ENCODE assay signal across 8 cellular contexts in genomic region chr13:39612023-39612637, GRCh38. TPM values are rescaled to one million over a fixed set of nuclear protein-coding genes. Genes with fewer than 3 reads are reported as not detected.
DNase-seq lines count a peak whose midpoint lies in the region; ATAC-seq, FAIRE-seq and TF ChIP-seq lines count a peak whose summit lies in the region.

No MANE protein-coding gene starts in this region.

- ATAC-seq in activated CD4-positive, alpha-beta T cell treated with anti-CD3 and anti-CD28 coated beads for 36 hours: no peak

- peaks cover 7% of the 10 kb centered on the region for H3K27me3 ChIP-seq in BE2C

- peaks cover 8% of the 10 kb centered on the region for H3K27me3 Mint-ChIP-seq in activated CD4-positive, alpha-beta T cell treated with anti-CD3 and anti-CD28 coated beads for 36 hours

- no peaks in the 10 kb centered on the region for H3K9me3 ChIP-seq in BE2C

- H3K4me1 Mint-ChIP-seq in activated CD4-positive, alpha-beta T cell treated with anti-CD3 and anti-CD28 coated beads for 36 hours: no peaks in the 10 kb centered on the region

- no peaks in the 10 kb centered on the region for H3K9me3 Mint-ChIP-seq in activated CD4-positive, alpha-beta T cell treated with anti-CD3 and anti-CD28 coated beads for 36 hours (ENCODE audit: low read depth)

- no peak overlapping the region for H3K27ac Mint-ChIP-seq in activated CD4-positive, alpha-beta T cell treated with anti-CD3 and anti-CD28 coated beads for 36 hours

- H3K36me3 ChIP-seq in BE2C: no peaks in the 10 kb centered on the region

- intact Hi-C loops in activated CD4-positive, alpha-beta T cell treated with anti-CD3 and anti-CD28 coated beads for 36 hours (cut with DNase I, micrococcal nuclease): loop anchor here (1.0 to 10.0 kb wide), 6 partner anchors 195 to 737 kb away; no protein-coding TSS in a partner anchor

- POLR2A ChIA-PET in activated CD4-positive, alpha-beta T cell treated with anti-CD3 and anti-CD28 coated beads for 36 hours (lab: Charles Lee): interaction anchor here (0.6 kb wide), 1 partner anchor 15 kb away, joined by 8 read pairs; no protein-coding TSS in a partner anchor

- no peaks in the 10 kb centered on the region for H3K36me3 Mint-ChIP-seq in activated CD4-positive, alpha-beta T cell treated with anti-CD3 and anti-CD28 coated beads for 36 hours (ENCODE audit: low read depth)

- FAIRE-seq in H54 (lab: Jason Lieb, UNC): no peak

- peak; percentile 87 for TF ChIP-seq CTCF in BE2C (IDR thresholded peaks at IDR 0.05; ENCODE audit: low read depth, low read length)

- no peak for TF ChIP-seq POLR2A in H54 (IDR thresholded peaks at IDR 0.05; ENCODE audit: low read depth, low read length)

- H3K4me3 Mint-ChIP-seq in activated CD4-positive, alpha-beta T cell treated with anti-CD3 and anti-CD28 coated beads for 36 hours: no peak overlapping the region

- CTCF ChIA-PET in activated CD4-positive, alpha-beta T cell treated with anti-CD3 and anti-CD28 coated beads for 36 hours (lab: Charles Lee): interaction anchor here (0.6 to 2.4 kb wide), 44 partner anchors 9 to 642 kb away, joined by 3 to 19 read pairs (median 4); partner anchors contain the start of genes LHFPL6, NHLRC3 and PROSER1

- H3K4me1 ChIP-seq in BE2C: peaks cover 3% of the 10 kb centered on the region; the same call in 1 of the 2 replicates

- no peak overlapping the region for H3K4me3 ChIP-seq in BE2C (ENCODE audit: low read depth, low read length)

- DNase-seq in BE2C (peak; percentile 68), HCEC 1CT (peak; percentile 57), NCI-H226 (peak; percentile 46), medulla oblongata (ENCODE audit: extremely low spot score) (peak; percentile 88), H54 (ENCODE audit: insufficient read length, low spot score) (no peak)
- peak; percentile 77 for DNase-seq in activated CD4-positive, alpha-beta T cell treated with anti-CD3 and anti-CD28 coated beads for 36 hours
- DNase-seq in effector CD8-positive, alpha-beta T cell (lab: John Stamatoyannopoulos, UW): peak; percentile 45
- peak; percentile 1 to 56 (median 21) for DNase-seq in stimulated activated naive CD4-positive, alpha-beta T cell (lab: John Stamatoyannopoulos, UW)

RNA-seq across cellular contexts. Expression of gene LHFPL6, which starts 9.1 kb away (rescaled TPM):
- not detected for polyA plus RNA-seq in BE2C (2012; ENCODE audit: insufficient read depth, insufficient read length, low read depth)
- 1 to 10 TPM; 1.2 TPM for total RNA-seq in activated CD4-positive, alpha-beta T cell treated with anti-CD3 and anti-CD28 coated beads for 36 hours

RNA-seq across cellular contexts. Expression of gene COG6, which starts 43.3 kb away (rescaled TPM):
- polyA plus RNA-seq in BE2C (2012; ENCODE audit: insufficient read depth, insufficient read length, low read depth): 12.1 TPM
- total RNA-seq in activated CD4-positive, alpha-beta T cell treated with anti-CD3 and anti-CD28 coated beads for 36 hours: 10 to 100 TPM; 27.7 to 28.9 TPM
